In the genomic region with DNA sequence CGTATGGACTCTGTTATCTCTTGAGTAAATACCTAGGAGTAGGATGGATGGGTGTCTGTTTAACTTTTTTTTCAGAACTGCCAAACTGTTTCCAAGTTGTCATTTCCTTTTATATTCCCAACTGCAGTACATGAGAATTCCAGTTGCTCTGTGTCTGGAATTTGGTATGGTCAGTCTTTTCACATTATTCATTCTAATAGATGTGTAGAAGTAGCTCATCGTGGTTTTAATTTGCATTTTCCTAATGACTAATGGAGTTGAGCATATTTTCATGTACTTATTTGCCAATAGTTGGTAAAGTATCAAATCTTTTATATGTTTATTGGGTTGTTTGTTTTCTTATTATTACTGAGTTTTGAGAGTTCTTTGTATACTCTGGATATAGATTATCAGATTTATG, we compare ENCODE assay signal across 11 cellular contexts. TPM values are rescaled to one million over a fixed set of nuclear protein-coding genes. Genes with fewer than 3 reads are reported as not detected.
DNase-seq lines count a peak whose midpoint lies in the region; ATAC-seq and TF ChIP-seq lines count a peak whose summit lies in the region.
"Had no signal": no experiment of that assay in that cellular context is flagged by ENCODE, and none has a peak within 500 bp of the region (broad histone marks: within the 10 kb centered on the region; RNA-seq: fewer than 3 reads in every experiment).

No MANE protein-coding gene starts in this region.

- peaks cover 8% of the 10 kb centered on the region for H3K9me3 Mint-ChIP-seq in MCF 10A (ENCODE audit: unreplicated experiment)
- H3K9me3 Mint-ChIP-seq: activated CD4-positive, alpha-beta memory T cell treated with anti-CD3 and anti-CD28 coated beads for 36 hours; dendritic cell treated with granulocyte-macrophage colony-stimulating factor and Interleukin-4, amounts not matched to agents 40 ng/mL and 50 ng/mL, for 4 days had no signal

- TF ChIP-seq CTCF in MCF 10A (IDR thresholded peaks at IDR 0.05; ENCODE audit: unreplicated experiment), result no peak
- no peak for TF ChIP-seq CTCF in right lobe of liver (IDR thresholded peaks at IDR 0.05)
- TF ChIP-seq CTCF in suprapubic skin (IDR thresholded peaks at IDR 0.05), result no peak
- no peak for TF ChIP-seq CTCF in WERI-Rb-1 (IDR thresholded peaks at IDR 0.05; ENCODE audit: low read depth, low read length)

- no peaks in the 10 kb centered on the region for H3K9me3 ChIP-seq in right lobe of liver
- H3K9me3 ChIP-seq in suprapubic skin, result no peaks in the 10 kb centered on the region
- no peaks in the 10 kb centered on the region for H3K9me3 ChIP-seq in WERI-Rb-1 (ENCODE audit: severe bottlenecking)
- H3K9me3 ChIP-seq: thoracic aorta had no signal

- H3K4me1 Mint-ChIP-seq in MCF 10A (ENCODE audit: insufficient read depth, unreplicated experiment), result peaks cover 29% of the 10 kb centered on the region

- H3K36me3 Mint-ChIP-seq in MCF 10A (ENCODE audit: insufficient read depth, unreplicated experiment), result peaks cover 4% of the 10 kb centered on the region

- POLR2A ChIA-PET in MCF 10A (lab: Yijun Ruan, JAX), result interaction anchor here (0.9 kb wide), 1 partner anchor 9 kb away, joined by 4 read pairs; no protein-coding TSS in a partner anchor

- BruUV-seq in MCF 10A (replicated peaks; lab: Mats Ljungman, UMichigan), result no TSS peak

- intact Hi-C loops in MCF 10A (cut with micrococcal nuclease), result no loop called here
- intact Hi-C loops in right lobe of liver (cut with DNase I), result no loop called here

- CTCF ChIA-PET in MCF 10A (lab: Yijun Ruan, JAX), result interaction anchor here (0.7 to 1.4 kb wide), 3 partner anchors 92 to 224 kb away, joined by 3 to 4 read pairs (median 4); no protein-coding TSS in a partner anchor

- DNase-seq in HS-5 (ENCODE audit: low read depth) (peak; percentile 5), MCF 10A (ENCODE audit: unreplicated experiment) (no peak), right lobe of liver (no peak), suprapubic skin (ENCODE audit: low spot score in 2 of 2) (no peak), NCI-H1092 (lab: John Stamatoyannopoulos, UW) (no peak), WERI-Rb-1 (no peak)
- DNase-seq: activated CD4-positive, alpha-beta memory T cell treated with anti-CD3 and anti-CD28 coated beads for 36 hours; anterior cingulate cortex had no signal

- ATAC-seq in right lobe of liver (peak in 3 of 4 donors; percentile 23 to 46 (median 42)), HG03097 (IDR thresholded peaks at IDR 0.05; ENCODE audit: low FRiP score, unreplicated experiment) (no peak)

- H3K4me1 ChIP-seq in right lobe of liver (peaks cover 0 to 34% (median 8%) of the 10 kb centered on the region in 4 donors), suprapubic skin (peaks cover 56% of the 10 kb centered on the region)

- no peak for TF ChIP-seq EP300 in suprapubic skin (IDR thresholded peaks at IDR 0.05)

- H3K27ac ChIP-seq in right lobe of liver, result no peak overlapping the region
- H3K27ac ChIP-seq in suprapubic skin, result peak overlapping the region; percentile 72
- no peak overlapping the region for H3K27ac ChIP-seq in WERI-Rb-1
- H3K27ac ChIP-seq: thoracic aorta had no signal

- H3K4me3 ChIP-seq in right lobe of liver (no peak overlapping the region), suprapubic skin (no peak overlapping the region), WERI-Rb-1 (ENCODE audit: low read depth, low read length) (no peak overlapping the region)
- H3K4me3 ChIP-seq: thoracic aorta had no signal

- no peaks in the 10 kb centered on the region for H3K27me3 Mint-ChIP-seq in MCF 10A (ENCODE audit: insufficient read depth, unreplicated experiment)
- H3K27me3 Mint-ChIP-seq: activated CD4-positive, alpha-beta memory T cell treated with anti-CD3 and anti-CD28 coated beads for 36 hours; dendritic cell treated with granulocyte-macrophage colony-stimulating factor and Interleukin-4, amounts not matched to agents 40 ng/mL and 50 ng/mL, for 4 days had no signal

- H3K4me3 Mint-ChIP-seq in MCF 10A (ENCODE audit: unreplicated experiment), result no peak overlapping the region
- H3K4me3 Mint-ChIP-seq: activated CD4-positive, alpha-beta memory T cell treated with anti-CD3 and anti-CD28 coated beads for 36 hours; dendritic cell treated with granulocyte-macrophage colony-stimulating factor and Interleukin-4, amounts not matched to agents 40 ng/mL and 50 ng/mL, for 4 days had no signal

- peak overlapping the region; percentile 49 for H3K27ac Mint-ChIP-seq in MCF 10A (ENCODE audit: low read depth, unreplicated experiment)
- H3K27ac Mint-ChIP-seq: activated CD4-positive, alpha-beta memory T cell treated with anti-CD3 and anti-CD28 coated beads for 36 hours; dendritic cell treated with granulocyte-macrophage colony-stimulating factor and Interleukin-4, amounts not matched to agents 40 ng/mL and 50 ng/mL, for 4 days had no signal

- 46% methylated on average over 2 of the region's 2 CpGs for WGBS in right lobe of liver (ENCODE audit: insufficient coverage, low coverage, low lambda C conversion rate, missing lambda C conversion rate)
- WGBS in suprapubic skin, result 29% methylated on average over 2 of the region's 2 CpGs

- no peaks in the 10 kb centered on the region for H3K36me3 ChIP-seq in right lobe of liver
- H3K36me3 ChIP-seq in suprapubic skin, result no peaks in the 10 kb centered on the region
- H3K36me3 ChIP-seq in WERI-Rb-1, result no peaks in the 10 kb centered on the region
- H3K36me3 ChIP-seq: thoracic aorta had no signal

- no peak for TF ChIP-seq POLR2A in right lobe of liver (IDR thresholded peaks at IDR 0.05)
- TF ChIP-seq POLR2A in suprapubic skin (IDR thresholded peaks at IDR 0.05), result no peak

- H3K27me3 ChIP-seq in right lobe of liver, result no peaks in the 10 kb centered on the region
- H3K27me3 ChIP-seq in suprapubic skin, result no peaks in the 10 kb centered on the region
- H3K27me3 ChIP-seq in WERI-Rb-1 (ENCODE audit: insufficient read depth, low read depth, severe bottlenecking), result no peaks in the 10 kb centered on the region

RNA-seq across cellular contexts. Expression of a gene that starts 27.0 kb away (rescaled TPM):
- 30.0 and 33.3 TPM in 2 replicates for total RNA-seq in MCF 10A (2022)
- 10 to 100 TPM; 15.7 to 23.9 (median 18.6) TPM for total RNA-seq in right lobe of liver
- 100 to 1,000 TPM in 1 of 4 donors, 10 to 100 TPM in 3; 43.6 to 197 (median 65.5) TPM for total RNA-seq in suprapubic skin
